ENCODE assay signal across 11 cellular contexts in the genomic region with DNA sequence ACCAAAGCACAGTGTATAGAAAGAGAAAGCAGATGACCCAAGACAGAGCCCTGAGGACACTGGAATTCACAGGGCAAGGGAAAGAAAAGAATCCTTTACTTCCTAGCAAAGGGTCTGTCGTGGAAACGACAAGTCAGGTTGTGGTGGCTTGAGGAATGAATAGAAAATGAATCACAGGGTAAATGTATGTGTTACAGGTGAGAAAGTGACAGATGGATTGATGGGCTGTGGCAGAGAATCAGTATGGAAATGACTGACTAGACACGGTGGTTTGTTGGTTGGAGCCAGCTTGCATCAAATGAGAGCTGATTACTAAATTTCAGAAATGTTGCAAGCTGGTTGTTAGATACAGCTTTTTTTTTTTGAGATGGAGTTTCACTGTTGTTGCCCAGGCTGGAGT. TPM values are rescaled to one million over a fixed set of nuclear protein-coding genes. Genes with fewer than 3 reads are reported as not detected.
DNase-seq lines count a peak whose midpoint lies in the region; ATAC-seq, FAIRE-seq and TF ChIP-seq lines count a peak whose summit lies in the region.
"Had no signal": no experiment of that assay in that cellular context is flagged by ENCODE, and none has a peak within 500 bp of the region (broad histone marks: within the 10 kb centered on the region; RNA-seq: fewer than 3 reads in every experiment).

No MANE protein-coding gene starts in this region.

- no peak overlapping the region for H3K4me3 Mint-ChIP-seq in activated T-cell treated with anti-CD3 and anti-CD28 coated beads, Interleukin-2, amount 50 U/mL, for 4 hours

- H3K27me3 Mint-ChIP-seq in activated T-cell treated with anti-CD3 and anti-CD28 coated beads, Interleukin-2, amount 50 U/mL, for 4 hours (ENCODE audit: low read depth) = no peaks in the 10 kb centered on the region

- DNase-seq in NOMO-1 (lab: John Stamatoyannopoulos, UW; ENCODE audit: unreplicated experiment in 2 of 2) (peak; percentile 18 to 40), NOMO-1 treated with dmso at 0.1 percent for 144 hours (lab: John Stamatoyannopoulos, UW; ENCODE audit: unreplicated experiment) (no peak), renal cortical epithelial cell (ENCODE audit: low read depth) (peak; percentile 50), NCI-H1694 (lab: John Stamatoyannopoulos, UW) (no peak), H54 (ENCODE audit: insufficient read length, low spot score) (no peak)
- no peak for DNase-seq in activated T-cell treated with anti-CD3 and anti-CD28 coated beads, Interleukin-2, amount 50 U/mL, for 4 hours
- DNase-seq: anterior cingulate cortex; effector CD8-positive, alpha-beta T cell; right cardiac atrium had no signal

- no peaks in the 10 kb centered on the region for H3K36me3 Mint-ChIP-seq in activated T-cell treated with anti-CD3 and anti-CD28 coated beads, Interleukin-2, amount 50 U/mL, for 4 hours (ENCODE audit: insufficient read depth)

- no peaks in the 10 kb centered on the region for H3K9me3 Mint-ChIP-seq in activated T-cell treated with anti-CD3 and anti-CD28 coated beads, Interleukin-2, amount 50 U/mL, for 4 hours

- peaks cover 24% of the 10 kb centered on the region for H3K4me1 Mint-ChIP-seq in activated T-cell treated with anti-CD3 and anti-CD28 coated beads, Interleukin-2, amount 50 U/mL, for 4 hours (ENCODE audit: low read depth)

- ATAC-seq in GM21390 (IDR thresholded peaks at IDR 0.05; ENCODE audit: unreplicated experiment) (peak; percentile 50), GM19463 (IDR thresholded peaks at IDR 0.05; ENCODE audit: unreplicated experiment) (no peak)
- ATAC-seq in activated T-cell treated with anti-CD3 and anti-CD28 coated beads, Interleukin-2, amount 50 U/mL, for 4 hours = peak; percentile 64 to 86
- ATAC-seq: right cardiac atrium had no signal

- TF ChIP-seq POLR2A in H54 (IDR thresholded peaks at IDR 0.05; ENCODE audit: low read depth, low read length) = no peak

- no peak for FAIRE-seq in H54 (lab: Jason Lieb, UNC)

RNA-seq across cellular contexts. Expression of a gene that starts 46.9 kb away (rescaled TPM):
- 100 to 1,000 TPM; 294 to 337 (median 297) TPM for total RNA-seq in activated T-cell treated with anti-CD3 and anti-CD28 coated beads, Interleukin-2, amount 50 U/mL, for 4 hours
- total RNA-seq in renal cortical epithelial cell = 206 and 356 TPM in 2 replicates

Comparison
In these comparisons a context has a peak if more than half of its experiments do, and no peak if none do; other contexts are left out.
1. DNase-seq: peak in NOMO-1 (2 of 2) and renal cortical epithelial cell (single experiment); none in NOMO-1 treated with dmso at 0.1 percent for 144 hours (single experiment), activated T-cell treated with anti-CD3 and anti-CD28 coated beads, Interleukin-2, amount 50 U/mL, for 4 hours (single experiment), NCI-H1694 (single experiment) and H54 (single experiment).